ENCODE assay signal across 8 cellular contexts in the genomic region with DNA sequence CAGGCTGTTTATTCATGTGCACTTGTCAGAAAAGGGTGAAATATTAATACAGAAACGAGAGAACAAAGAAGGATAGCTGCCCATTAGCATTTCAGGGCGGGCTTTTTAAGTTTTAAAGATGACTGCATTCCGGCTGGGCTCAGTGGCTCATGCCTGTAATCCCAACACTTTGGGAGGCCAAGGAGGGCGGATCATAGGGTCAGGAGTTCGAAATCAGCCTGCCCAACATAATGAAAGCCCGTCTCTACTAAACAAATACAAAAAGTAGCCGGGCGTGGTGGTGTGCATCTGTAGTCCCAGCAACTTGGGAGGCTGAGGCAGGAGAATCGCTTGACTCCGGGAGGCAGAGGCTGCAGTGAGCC.
A peak's percentile ranks its signal among the peaks of the same experiment; 100 is the strongest.
DNase-seq lines count a peak whose midpoint lies in the region; ATAC-seq and TF ChIP-seq lines count a peak whose summit lies in the region.

No MANE protein-coding gene starts in this region.

- H3K4me3 Mint-ChIP-seq in CD14-positive monocyte, result no peak overlapping the region
- H3K4me3 Mint-ChIP-seq in T-cell, result no peak overlapping the region
- H3K4me3 Mint-ChIP-seq in activated naive CD8-positive, alpha-beta T cell treated with anti-CD3 and anti-CD28 coated beads for 36 hours, result no peak overlapping the region

- DNase-seq in EH (ENCODE audit: low read depth) (peak; percentile 52), MV-4-11 (lab: John Stamatoyannopoulos, UW) (peak; percentile 25), coronary artery (ENCODE audit: low spot score) (no peak), CD14-positive monocyte (ENCODE audit: low spot score) (no peak), T-cell (no peak)
- no peak for DNase-seq in activated naive CD8-positive, alpha-beta T cell treated with anti-CD3 and anti-CD28 coated beads for 36 hours

- H2AFZ ChIP-seq in neural cell (ENCODE audit: low read depth, low read length), result no peak overlapping the region

- no peak for ATAC-seq in T-cell (replicated peaks in 1 of 4)
- ATAC-seq in HG03196 (IDR thresholded peaks at IDR 0.05; ENCODE audit: unreplicated experiment), result no peak

- H3K36me3 Mint-ChIP-seq in CD14-positive monocyte (peaks cover 0 to 3% of the 10 kb centered on the region in 2 donors), T-cell (no peaks in the 10 kb centered on the region)
- no peaks in the 10 kb centered on the region for H3K36me3 Mint-ChIP-seq in activated naive CD8-positive, alpha-beta T cell treated with anti-CD3 and anti-CD28 coated beads for 36 hours

- no peak for TF ChIP-seq EP300 in neural cell (conservative IDR thresholded peaks at IDR 0.05; ENCODE audit: poor library complexity, severe bottlenecking)

- peak overlapping the region; percentile 68 for H3K4me3 ChIP-seq in coronary artery
- H3K4me3 ChIP-seq in neural cell (ENCODE audit: low read length), result peak overlapping the region; percentile 74

- peaks cover 10% of the 10 kb centered on the region for H3K4me1 Mint-ChIP-seq in CD14-positive monocyte
- peaks cover 1 to 8% (median 5%) of the 10 kb centered on the region in 3 donors for H3K4me1 Mint-ChIP-seq in T-cell
- peaks cover 9% of the 10 kb centered on the region for H3K4me1 Mint-ChIP-seq in activated naive CD8-positive, alpha-beta T cell treated with anti-CD3 and anti-CD28 coated beads for 36 hours

- TF ChIP-seq RAD21 in neural cell (conservative IDR thresholded peaks at IDR 0.05), result no peak

- H3K79me2 ChIP-seq in neural cell (replicated peaks; ENCODE audit: insufficient read depth, low read length), result peaks cover 27% of the 10 kb centered on the region

- CTCF ChIA-PET in T-cell (lab: Charles Lee), result interaction anchor here in 1 of 2 donors (1.2 to 4.2 kb wide), 7 partner anchors 10 to 59 kb away, joined by 3 to 73 read pairs (median 27); a partner anchor contains a TSS

- H3K27ac ChIP-seq in coronary artery (peak overlapping the region; percentile 88 to 93), neural cell (ENCODE audit: low read length) (peak overlapping the region; percentile 100)

- H3K9me3 Mint-ChIP-seq in CD14-positive monocyte (peaks cover 0 to 2% (median 0%) of the 10 kb centered on the region in 7 donors), T-cell (no peaks in the 10 kb centered on the region)
- no peaks in the 10 kb centered on the region for H3K9me3 Mint-ChIP-seq in activated naive CD8-positive, alpha-beta T cell treated with anti-CD3 and anti-CD28 coated beads for 36 hours

- peaks cover 4% of the 10 kb centered on the region for H4K20me1 ChIP-seq in neural cell (ENCODE audit: insufficient read depth)

- no peaks in the 10 kb centered on the region for H3K27me3 ChIP-seq in neural cell (ENCODE audit: insufficient read depth, low read depth, low read length)

- H3K4me2 ChIP-seq in neural cell (ENCODE audit: low read length), result peak overlapping the region; percentile 57

- TF ChIP-seq CTCF in coronary artery (IDR thresholded peaks at IDR 0.05), result no peak
- no peak for TF ChIP-seq CTCF in neural cell (IDR thresholded peaks at IDR 0.05; ENCODE audit: poor library complexity, severe bottlenecking)
- TF ChIP-seq CTCF in CD14-positive monocyte (IDR thresholded peaks at IDR 0.05), result no peak

- H3K27ac Mint-ChIP-seq in CD14-positive monocyte (no peak overlapping the region), T-cell (no peak overlapping the region)
- H3K27ac Mint-ChIP-seq in activated naive CD8-positive, alpha-beta T cell treated with anti-CD3 and anti-CD28 coated beads for 36 hours, result no peak overlapping the region

- H3K27me3 Mint-ChIP-seq in CD14-positive monocyte (ENCODE audit: low read depth in 3 of 3) (peaks cover 0 to 4% (median 2%) of the 10 kb centered on the region in 3 donors), T-cell (no peaks in the 10 kb centered on the region)
- H3K27me3 Mint-ChIP-seq in activated naive CD8-positive, alpha-beta T cell treated with anti-CD3 and anti-CD28 coated beads for 36 hours, result no peaks in the 10 kb centered on the region

- intact Hi-C loops in CD14-positive monocyte (cut with micrococcal nuclease), result no loop called here

- H3K36me3 ChIP-seq in neural cell (ENCODE audit: insufficient read depth, low read length), result no peaks in the 10 kb centered on the region

- no peaks in the 10 kb centered on the region for H3K9me3 ChIP-seq in neural cell (ENCODE audit: low read length)

- H3F3A ChIP-seq in neural cell (ENCODE audit: insufficient read depth, low read length, poor library complexity, severe bottlenecking), result peaks cover 8% of the 10 kb centered on the region

- POLR2A ChIA-PET in T-cell (lab: Charles Lee), result interaction anchor here (0.6 to 5.4 kb wide), 21 partner anchors 12 to 1592 kb away, joined by 3 to 526 read pairs (median 33); a partner anchor contains a TSS

- no peaks in the 10 kb centered on the region for H3K9me2 ChIP-seq in neural cell (ENCODE audit: insufficient read depth, low read length)

- H3K9ac ChIP-seq in neural cell (ENCODE audit: low read length), result peak overlapping the region; percentile 93

TF ChIP-seq in neural cell, 6 proteins besides CTCF, POLR2A, EP300 and RAD21:
- TF ChIP-seq MXI1 (conservative IDR thresholded peaks at IDR 0.05; ENCODE audit: poor library complexity, severe bottlenecking) (peak; percentile 90), TAF1 (IDR thresholded peaks at IDR 0.05; ENCODE audit: low read depth) (no peak), POLR2AphosphoS5 (IDR thresholded peaks at IDR 0.05) (no peak)
- TF ChIP-seq, protein P1, sequence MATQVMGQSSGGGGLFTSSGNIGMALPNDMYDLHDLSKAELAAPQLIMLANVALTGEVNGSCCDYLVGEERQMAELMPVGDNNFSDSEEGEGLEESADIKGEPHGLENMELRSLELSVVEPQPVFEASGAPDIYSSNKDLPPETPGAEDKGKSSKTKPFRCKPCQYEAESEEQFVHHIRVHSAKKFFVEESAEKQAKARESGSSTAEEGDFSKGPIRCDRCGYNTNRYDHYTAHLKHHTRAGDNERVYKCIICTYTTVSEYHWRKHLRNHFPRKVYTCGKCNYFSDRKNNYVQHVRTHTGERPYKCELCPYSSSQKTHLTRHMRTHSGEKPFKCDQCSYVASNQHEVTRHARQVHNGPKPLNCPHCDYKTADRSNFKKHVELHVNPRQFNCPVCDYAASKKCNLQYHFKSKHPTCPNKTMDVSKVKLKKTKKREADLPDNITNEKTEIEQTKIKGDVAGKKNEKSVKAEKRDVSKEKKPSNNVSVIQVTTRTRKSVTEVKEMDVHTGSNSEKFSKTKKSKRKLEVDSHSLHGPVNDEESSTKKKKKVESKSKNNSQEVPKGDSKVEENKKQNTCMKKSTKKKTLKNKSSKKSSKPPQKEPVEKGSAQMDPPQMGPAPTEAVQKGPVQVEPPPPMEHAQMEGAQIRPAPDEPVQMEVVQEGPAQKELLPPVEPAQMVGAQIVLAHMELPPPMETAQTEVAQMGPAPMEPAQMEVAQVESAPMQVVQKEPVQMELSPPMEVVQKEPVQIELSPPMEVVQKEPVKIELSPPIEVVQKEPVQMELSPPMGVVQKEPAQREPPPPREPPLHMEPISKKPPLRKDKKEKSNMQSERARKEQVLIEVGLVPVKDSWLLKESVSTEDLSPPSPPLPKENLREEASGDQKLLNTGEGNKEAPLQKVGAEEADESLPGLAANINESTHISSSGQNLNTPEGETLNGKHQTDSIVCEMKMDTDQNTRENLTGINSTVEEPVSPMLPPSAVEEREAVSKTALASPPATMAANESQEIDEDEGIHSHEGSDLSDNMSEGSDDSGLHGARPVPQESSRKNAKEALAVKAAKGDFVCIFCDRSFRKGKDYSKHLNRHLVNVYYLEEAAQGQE (IDR thresholded peaks at IDR 0.05; ENCODE audit: borderline replicate concordance), result no peak

Comparison
In these comparisons a context has a peak if more than half of its experiments do, and no peak if none do; other contexts are left out.
1. DNase-seq: peak in EH (single experiment) and MV-4-11 (single experiment); none in coronary artery (single experiment), CD14-positive monocyte (single experiment), T-cell (0 of 34) and activated naive CD8-positive, alpha-beta T cell treated with anti-CD3 and anti-CD28 coated beads for 36 hours (single experiment).